ENCODE assay signal across 19 cellular contexts in the genomic region with DNA sequence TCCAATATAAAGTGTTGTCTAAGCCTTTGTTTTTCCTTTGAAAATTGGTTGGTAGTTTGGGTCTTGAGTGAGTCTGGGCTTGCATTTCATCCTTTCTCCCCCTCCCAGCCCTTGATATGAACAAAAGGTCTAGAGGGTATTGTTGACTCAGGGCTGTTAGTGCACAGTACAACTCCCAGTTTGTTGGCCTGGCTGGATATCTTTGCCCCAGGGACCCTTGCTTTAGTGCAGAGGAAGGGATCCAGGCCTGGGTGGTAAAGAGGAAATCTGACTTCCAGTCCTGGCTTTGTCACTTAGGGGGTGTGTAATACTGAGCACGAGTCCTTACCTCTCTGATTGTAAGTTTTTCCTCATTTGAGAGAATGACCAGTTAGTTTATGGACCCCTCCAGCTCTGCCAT.
DNase-seq lines count a peak whose midpoint lies in the region.
"Had no signal": no experiment of that assay in that cellular context is flagged by ENCODE, and none has a peak within 500 bp of the region (broad histone marks: within the 10 kb centered on the region; RNA-seq: fewer than 3 reads in every experiment).

No MANE protein-coding gene starts in this region.

- peak; percentile 25 for DNase-seq in NCI-H1105 treated with DMSO at 0.1 percent for 48 hours (lab: John Stamatoyannopoulos, UW)
- no peak for DNase-seq in NCI-H1105 (lab: John Stamatoyannopoulos, UW)
- DNase-seq in ELF-1 (ENCODE audit: low read depth, low spot score) = peak; percentile 28
- peak; percentile 25 for DNase-seq in UCSD-AML1 (lab: John Stamatoyannopoulos, UW; ENCODE audit: unreplicated experiment)
- DNase-seq in islet precursor cell = peak; percentile 80
- DNase-seq in NCI-H2227 treated with DMSO at 0.1 percent for 48 hours (lab: John Stamatoyannopoulos, UW) = no peak
- no peak for DNase-seq in NCI-H748 (lab: John Stamatoyannopoulos, UW; ENCODE audit: unreplicated experiment)
- DNase-seq in stimulated activated CD4-positive, alpha-beta T cell treated with anti-CD3 and anti-CD28 coated beads, Interleukin-15, amount 100 ng/mL, for 24 hours = no peak
- DNase-seq: CD4-positive, CD25-positive, alpha-beta regulatory T cell; COR-L47; DMS 273 treated with DMSO at 0.1 percent for 48 hours; GF-D8; HCEC 1CT; IMR-90; NCI-H1436; NCI-H2029 treated with DMSO at 0.1 percent for 48 hours; NCI-H526; NK-92 treated with Interleukin-12 subunit alpha and Interleukin-12 subunit beta, amount 100 ng/mL, for 24 hours; SIG-M5 had no signal

Comparison
In these comparisons a context has a peak if more than half of its experiments do, and no peak if none do; other contexts are left out.
1. DNase-seq: peak in NCI-H1105 treated with DMSO at 0.1 percent for 48 hours (single experiment), ELF-1 (single experiment), UCSD-AML1 (single experiment) and islet precursor cell (single experiment); none in NCI-H1105 (single experiment), NCI-H2227 treated with DMSO at 0.1 percent for 48 hours (single experiment), NCI-H748 (single experiment) and stimulated activated CD4-positive, alpha-beta T cell treated with anti-CD3 and anti-CD28 coated beads, Interleukin-15, amount 100 ng/mL, for 24 hours (single experiment).